Comparison of ENCODE assay signal across 9 cellular contexts in genomic region chr4:184280591-184281071, GRCh38.
DNase-seq lines count a peak whose midpoint lies in the region; ATAC-seq and TF ChIP-seq lines count a peak whose summit lies in the region.
"Had no signal": no experiment of that assay in that cellular context is flagged by ENCODE, and none has a peak within 500 bp of the region (broad histone marks: within the 10 kb centered on the region; RNA-seq: fewer than 3 reads in every experiment).

No MANE protein-coding gene starts in this region.

- H3K9me3 ChIP-seq in esophagus muscularis mucosa (no peaks in the 10 kb centered on the region), sigmoid colon (no peaks in the 10 kb centered on the region)

- peaks cover 7 to 18% (median 11%) of the 10 kb centered on the region in 4 donors for H3K4me1 ChIP-seq in esophagus muscularis mucosa
- no peaks in the 10 kb centered on the region for H3K4me1 ChIP-seq in sigmoid colon

- ATAC-seq in GM18858 (IDR thresholded peaks at IDR 0.05; ENCODE audit: unreplicated experiment) (peak; percentile 27), GM21528 (IDR thresholded peaks at IDR 0.05; ENCODE audit: low FRiP score, unreplicated experiment) (peak; percentile 39), HG03521 (IDR thresholded peaks at IDR 0.05; ENCODE audit: unreplicated experiment) (peak; percentile 45)

- TF ChIP-seq EP300 in esophagus muscularis mucosa (IDR thresholded peaks at IDR 0.05) (no peak), sigmoid colon (IDR thresholded peaks at IDR 0.05) (no peak)

- TF ChIP-seq CTCF in esophagus muscularis mucosa (IDR thresholded peaks at IDR 0.05) (no peak), sigmoid colon (IDR thresholded peaks at IDR 0.05) (no peak)

- H3K27ac ChIP-seq in esophagus muscularis mucosa (replicated peaks in 1 of 4), result no peak overlapping the region
- no peak overlapping the region for H3K27ac ChIP-seq in sigmoid colon

- H3K4me3 ChIP-seq in esophagus muscularis mucosa (no peak overlapping the region), sigmoid colon (no peak overlapping the region)

- intact Hi-C loops in esophagus muscularis mucosa (cut with DNase I), result no loop called here
- intact Hi-C loops in sigmoid colon (cut with DNase I), result no loop called here

- 100% methylated on average over 2 of the region's 2 CpGs for WGBS in esophagus muscularis mucosa
- WGBS in sigmoid colon, 2 donors, result 92% methylated on average over 2 of the region's 2 CpGs

- no peak for TF ChIP-seq POLR2A in esophagus muscularis mucosa (IDR thresholded peaks at IDR 0.05; ENCODE audit: low read depth)
- no peak for TF ChIP-seq POLR2A in sigmoid colon (IDR thresholded peaks at IDR 0.05)

- H3K27me3 ChIP-seq in esophagus muscularis mucosa (no peaks in the 10 kb centered on the region), sigmoid colon (no peaks in the 10 kb centered on the region)

- H3K36me3 ChIP-seq in esophagus muscularis mucosa, result no peaks in the 10 kb centered on the region
- no peaks in the 10 kb centered on the region for H3K36me3 ChIP-seq in sigmoid colon

- DNase-seq in esophagus muscularis mucosa (ENCODE audit: extremely low spot score) (peak; percentile 45), NCI-H1930 (lab: John Stamatoyannopoulos, UW) (no peak), sigmoid colon (no peak), iPS-NIHi11 (ENCODE audit: low spot score) (no peak)
- DNase-seq: immature natural killer cell, SIG-M5 had no signal
